7 cellular contexts compared by ENCODE assay signal in genomic region chr3:113523241-113523640, GRCh38. TPM values are rescaled to one million over a fixed set of nuclear protein-coding genes. Genes with fewer than 3 reads are reported as not detected.
"Had no signal": no experiment of that assay in that cellular context is flagged by ENCODE, and none has a peak within 500 bp of the region (broad histone marks: within the 10 kb centered on the region; RNA-seq: fewer than 3 reads in every experiment).

No MANE protein-coding gene starts in this region.

- H3K4me3 ChIP-seq: GM23338 had no signal

- H2AFZ ChIP-seq: GM23338 had no signal

- DNase-seq: H9, HCEC 1CT had no signal

- FAIRE-seq: H1, H54, HepG2 had no signal

- ATAC-seq: GM23338, HepG2 had no signal

- H3K27ac ChIP-seq: HL-60 had no signal

- H3K4me2 ChIP-seq: GM23338 had no signal

RNA-seq across cellular contexts. Expression of gene SIDT1, which starts 9.1 kb away (rescaled TPM):
- total RNA-seq: H1, H9 had no signal
- polyA plus RNA-seq: GM23338 had no signal
